ENCODE assay signal across 8 cellular contexts in the genomic region with DNA sequence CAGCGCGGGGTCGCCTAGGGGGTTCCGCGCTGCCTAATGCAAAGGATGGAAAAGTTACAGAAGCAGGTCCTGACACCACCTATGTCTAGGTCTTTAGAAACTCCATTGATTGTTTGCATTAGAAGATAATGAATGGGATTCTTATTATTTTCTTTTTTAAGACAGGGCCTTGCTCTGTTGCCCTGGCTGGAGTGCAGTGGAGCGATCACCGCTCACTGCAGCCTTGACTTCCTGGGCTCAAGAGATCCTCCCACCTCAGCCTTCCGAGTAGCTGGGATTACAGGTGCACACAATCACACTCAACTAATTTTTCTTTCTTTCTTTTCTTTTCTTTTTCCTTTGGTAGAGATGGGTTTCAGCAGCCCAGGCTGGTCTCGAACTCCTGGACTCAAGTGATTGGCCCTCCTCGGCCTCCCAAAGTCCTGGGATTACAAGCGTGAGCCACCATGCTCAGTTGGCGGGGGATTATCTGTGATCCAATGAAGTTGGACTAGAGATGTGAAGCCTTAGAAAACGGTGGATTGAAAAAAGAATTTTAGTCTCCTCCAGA. TPM values are rescaled to one million over a fixed set of nuclear protein-coding genes. Genes with fewer than 3 reads are reported as not detected.
DNase-seq lines count a peak whose midpoint lies in the region; ATAC-seq and TF ChIP-seq lines count a peak whose summit lies in the region.

No MANE protein-coding gene starts in this region.

- H3K27ac ChIP-seq in epithelial cell of prostate (peak overlapping the region; percentile 67), sigmoid colon (peak overlapping the region; percentile 79 to 86 (median 84))

- 32 to 46% methylated on average over 13 of the region's 13 CpGs for WGBS in sigmoid colon, 2 donors

- H3K4me3 ChIP-seq in NB4 (ENCODE audit: low read depth, low read length) (peak overlapping the region; percentile 96), sigmoid colon (peak overlapping the region; percentile 66 to 78 (median 74))

- H3K4me1 ChIP-seq in ES-I3 (ENCODE audit: insufficient read depth, low read length) (peaks cover 8% of the 10 kb centered on the region), sigmoid colon (peaks cover 0 to 43% (median 22%) of the 10 kb centered on the region in 4 donors)

- no peaks in the 10 kb centered on the region for H3K27me3 ChIP-seq in sigmoid colon

- peaks cover 12% of the 10 kb centered on the region for H3K36me3 ChIP-seq in ES-I3 (ENCODE audit: insufficient read depth, low read length)
- H3K36me3 ChIP-seq in sigmoid colon, result peaks cover 0 to 19% (median 3%) of the 10 kb centered on the region in 4 donors

- H3K9ac ChIP-seq in ES-I3 (ENCODE audit: low read depth, low read length), result peak overlapping the region; percentile 77

- intact Hi-C loops in sigmoid colon (cut with DNase I), result loop anchor here (2.0 to 10.0 kb wide), 2 partner anchors 81 to 631 kb away; a partner anchor contains a TSS

- TF ChIP-seq POLR2A in NB4 (IDR thresholded peaks at IDR 0.05; ENCODE audit: extremely low read depth, insufficient read length) (no peak), sigmoid colon (IDR thresholded peaks at IDR 0.05) (no peak)

- H3K9me3 ChIP-seq in ES-I3 (ENCODE audit: control insufficient read depth, insufficient read depth, low read length), result no peaks in the 10 kb centered on the region
- H3K9me3 ChIP-seq in sigmoid colon, result no peaks in the 10 kb centered on the region

- DNase-seq in NB4 (ENCODE audit: low read depth) (no peak), epithelial cell of prostate (ENCODE audit: low read depth, low spot score) (no peak), sigmoid colon (no peak), middle frontal gyrus (ENCODE audit: extremely low spot score, low spot score) (no peak), HK-2 (ENCODE audit: unreplicated experiment) (no peak), retina (no peak)

- no peak for TF ChIP-seq EP300 in sigmoid colon (IDR thresholded peaks at IDR 0.05)

- ATAC-seq in GM21825 (IDR thresholded peaks at IDR 0.05; ENCODE audit: unreplicated experiment), result peak; percentile 18

- TF ChIP-seq CTCF in NB4 (IDR thresholded peaks at IDR 0.05; ENCODE audit: low read depth, low read length) (no peak), sigmoid colon (IDR thresholded peaks at IDR 0.05) (no peak)

RNA-seq across cellular contexts. Expression of a gene that starts 0.8 kb away (rescaled TPM):
- total RNA-seq in sigmoid colon, result 10 to 100 TPM; 34.2 to 46.4 (median 37.7) TPM
- polyA plus RNA-seq in sigmoid colon, result 100 to 1,000 TPM; 133 to 287 (median 155) TPM

RNA-seq across cellular contexts. Expression of a gene that starts 10.4 kb away (rescaled TPM):
- 10 to 100 TPM; 22.1 to 27.2 (median 22.7) TPM for total RNA-seq in sigmoid colon
- polyA plus RNA-seq in sigmoid colon, result 1 to 10 TPM; 3.2 to 8.1 (median 3.6) TPM
